Comparison of ENCODE assay signal across 1 cellular context in genomic region chr13:67416047-67416925, GRCh38.
TF ChIP-seq lines count a peak whose summit lies in the region.

No MANE protein-coding gene starts in this region.

TF ChIP-seq in GM23338, 12 proteins besides CTCF, POLR2A, EP300 and RAD21 (continued from another document):
- TF ChIP-seq POLR2AphosphoS5 (IDR thresholded peaks at IDR 0.05; ENCODE audit: low read depth) (no peak), CREB1 (CRISPR knock-in tag; IDR thresholded peaks at IDR 0.05; ENCODE audit: low read depth) (no peak)
TF ChIP-seq in GM23338: peak in this region for 0.
